In the genomic region with DNA sequence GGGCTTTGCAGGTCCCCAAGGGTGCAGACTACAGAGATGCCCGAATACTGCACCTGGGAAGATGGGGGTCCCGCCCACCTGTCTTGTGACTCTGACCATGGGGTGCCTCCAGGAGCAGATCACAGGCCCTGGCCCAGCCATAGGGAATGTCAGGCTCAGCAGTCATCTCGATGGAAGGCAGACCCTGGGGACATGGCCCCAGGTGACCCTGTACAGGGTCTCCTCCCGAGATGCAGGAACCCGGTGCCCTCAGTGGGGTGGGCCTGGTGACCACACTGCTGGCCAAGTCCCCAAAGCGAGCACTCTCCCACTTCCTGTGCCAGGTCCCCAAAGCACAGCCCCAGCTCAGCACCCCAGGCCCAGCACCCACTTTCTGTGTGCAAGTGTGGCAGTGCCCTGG, we compare ENCODE assay signal across 17 cellular contexts.
DNase-seq lines count a peak whose midpoint lies in the region; ATAC-seq and TF ChIP-seq lines count a peak whose summit lies in the region.
"Had no signal": no experiment of that assay in that cellular context is flagged by ENCODE, and none has a peak within 500 bp of the region (broad histone marks: within the 10 kb centered on the region; RNA-seq: fewer than 3 reads in every experiment).

No MANE protein-coding gene starts in this region.

- H3K4me3 ChIP-seq in neuronal stem cell (ENCODE audit: low read length in 2 of 2) (no peak overlapping the region), upper lobe of left lung (no peak overlapping the region), transverse colon (no peak overlapping the region)
- H3K4me3 ChIP-seq: GM23248 had no signal

- no peaks in the 10 kb centered on the region for H3K36me3 Mint-ChIP-seq in chondrocyte (ENCODE audit: low read depth)
- H3K36me3 Mint-ChIP-seq: CD4-positive, alpha-beta memory T cell had no signal

- H3K36me3 ChIP-seq in neuronal stem cell (replicated peaks in 1 of 2; ENCODE audit: control insufficient read depth in 2 of 2, insufficient read depth in 2 of 2, low read length in 2 of 2): no peaks in the 10 kb centered on the region
- no peaks in the 10 kb centered on the region for H3K36me3 ChIP-seq in upper lobe of left lung
- no peaks in the 10 kb centered on the region for H3K36me3 ChIP-seq in transverse colon

- H3K4me1 ChIP-seq in neuronal stem cell (ENCODE audit: control insufficient read depth in 2 of 2, insufficient read depth in 1 of 2, low read depth in 1 of 2, low read length in 2 of 2) (no peaks in the 10 kb centered on the region), upper lobe of left lung (no peaks in the 10 kb centered on the region), transverse colon (no peaks in the 10 kb centered on the region)

- no peak overlapping the region for H2AFZ ChIP-seq in neuronal stem cell (ENCODE audit: low read length)
- H2AFZ ChIP-seq: GM23248 had no signal

- no peak overlapping the region for H4K91ac ChIP-seq in neuronal stem cell (ENCODE audit: low read depth, low read length, poor library complexity)

- H3K9me3 ChIP-seq in neuronal stem cell (replicated peaks in 1 of 2; ENCODE audit: control insufficient read depth in 2 of 2, insufficient read depth in 1 of 2, low read depth in 1 of 2, low read length in 2 of 2) (no peaks in the 10 kb centered on the region), upper lobe of left lung (no peaks in the 10 kb centered on the region), transverse colon (no peaks in the 10 kb centered on the region)

- H3K27ac ChIP-seq in neuronal stem cell (replicated peaks; ENCODE audit: low read length) (no peak overlapping the region), upper lobe of left lung (no peak overlapping the region), transverse colon (no peak overlapping the region)
- H3K27ac ChIP-seq: GM23248 had no signal

- no peak for TF ChIP-seq CTCF in chondrocyte (IDR thresholded peaks at IDR 0.05)
- TF ChIP-seq CTCF in upper lobe of left lung (IDR thresholded peaks at IDR 0.05): no peak
- no peak for TF ChIP-seq CTCF in transverse colon (IDR thresholded peaks at IDR 0.05)

- peak; percentile 15 to 65 for ATAC-seq in upper lobe of left lung (ENCODE audit: low FRiP score in 2 of 2)
- no peak for ATAC-seq in HG03571 (IDR thresholded peaks at IDR 0.05; ENCODE audit: unreplicated experiment)
- ATAC-seq in GM18868 (IDR thresholded peaks at IDR 0.05; ENCODE audit: unreplicated experiment): no peak
- ATAC-seq: HCT116 had no signal

- no peak overlapping the region for H2AK5ac ChIP-seq in neuronal stem cell (ENCODE audit: low read depth, low read length)

- no peak overlapping the region for H2BK15ac ChIP-seq in neuronal stem cell (ENCODE audit: low read length)

- intact Hi-C loops in transverse colon (cut with DNase I; ENCODE audit: low total_unique reads): no loop called here

- no peak overlapping the region for H3K4ac ChIP-seq in neuronal stem cell (ENCODE audit: low read length)

- no peaks in the 10 kb centered on the region for H3K27me3 Mint-ChIP-seq in chondrocyte (ENCODE audit: low read depth)
- H3K27me3 Mint-ChIP-seq: CD4-positive, alpha-beta memory T cell had no signal

- TF ChIP-seq EP300 in upper lobe of left lung (IDR thresholded peaks at IDR 0.05) (no peak), transverse colon (IDR thresholded peaks at IDR 0.05; ENCODE audit: low read depth) (no peak)

- H2BK5ac ChIP-seq in neuronal stem cell (ENCODE audit: low read length): peak overlapping the region; percentile 11

- H3K79me1 ChIP-seq in neuronal stem cell (ENCODE audit: low read depth, low read length): peaks cover 1% of the 10 kb centered on the region

- H3K9me3 Mint-ChIP-seq in chondrocyte (ENCODE audit: low read depth): no peaks in the 10 kb centered on the region

- in situ Hi-C loops in transverse colon (cut with MboI; ENCODE audit: low pct_ligation_motif_present in 1 of 4, low pct_unique_long_range_greater_than_20kb in 1 of 4, low sequenced_read_pairs in 3 of 4): no loop called here

- no peak overlapping the region for H2BK120ac ChIP-seq in neuronal stem cell (ENCODE audit: low read depth, low read length)

- no peak overlapping the region for H3K4me3 Mint-ChIP-seq in chondrocyte (ENCODE audit: unreplicated experiment)
- H3K4me3 Mint-ChIP-seq: CD4-positive, alpha-beta memory T cell; H9 had no signal

- H2BK12ac ChIP-seq in neuronal stem cell (ENCODE audit: low read length): no peak overlapping the region

- H3K27me3 ChIP-seq in neuronal stem cell (ENCODE audit: control insufficient read depth in 3 of 3, insufficient read depth in 3 of 3, low read depth in 1 of 3, low read length in 3 of 3) (peaks cover 0 to 2% (median 0%) of the 10 kb centered on the region in 3 experiments), upper lobe of left lung (no peaks in the 10 kb centered on the region), transverse colon (no peaks in the 10 kb centered on the region)

- H3K18ac ChIP-seq in neuronal stem cell (ENCODE audit: low read length): peak overlapping the region; percentile 48

- no CpG with 5 or more reads among the region's 6 CpGs for WGBS in neuronal stem cell (ENCODE audit: extremely low coverage in 2 of 2, insufficient read length in 2 of 2, insufficient replicate concordance in 1 of 2), 2 donors
- WGBS in upper lobe of left lung, 2 donors: 96 to 100% methylated on average over 2 to 5 of the region's 6 CpGs
- WGBS in transverse colon (ENCODE audit: low coverage in 1 of 2), 2 donors: 92% methylated on average over 5 of the region's 6 CpGs; no CpG with 5 or more reads in 1 of the 2 donors

- no peak overlapping the region for H3K4me2 ChIP-seq in neuronal stem cell (ENCODE audit: insufficient read depth, low read length, poor library complexity, severe bottlenecking)

- no peak overlapping the region for H3K9ac ChIP-seq in neuronal stem cell (ENCODE audit: low read depth, low read length, poor library complexity)
- H3K9ac ChIP-seq: GM23248 had no signal

- H3K14ac ChIP-seq in neuronal stem cell (ENCODE audit: low read length): no peak overlapping the region

- TF ChIP-seq POLR2A in upper lobe of left lung (IDR thresholded peaks at IDR 0.05): no peak
- no peak for TF ChIP-seq POLR2A in transverse colon (IDR thresholded peaks at IDR 0.05)

- peak overlapping the region; percentile 55 for H3K23ac ChIP-seq in neuronal stem cell (ENCODE audit: low read depth, low read length, poor library complexity)

- H3K27ac Mint-ChIP-seq in chondrocyte (ENCODE audit: unreplicated experiment): no peak overlapping the region
- H3K27ac Mint-ChIP-seq: CD4-positive, alpha-beta memory T cell had no signal

- H4K8ac ChIP-seq in neuronal stem cell (ENCODE audit: low read depth, low read length): no peak overlapping the region

- DNase-seq in D341Med (ENCODE audit: low spot score): peak; percentile 8
- DNase-seq in chondrocyte (ENCODE audit: low spot score): peak; percentile 73
- DNase-seq in neuronal stem cell (ENCODE audit: low spot score): no peak
- DNase-seq in upper lobe of left lung: no peak
- no peak for DNase-seq in globus pallidus (ENCODE audit: low spot score)
- DNase-seq in transverse colon: no peak
- DNase-seq: C1 segment of cervical spinal cord; Calu3; CD4-positive, alpha-beta memory T cell; COR-L47; DMS153; DND-41; H9 had no signal

- H3K4me1 Mint-ChIP-seq in chondrocyte (ENCODE audit: low read depth): no peaks in the 10 kb centered on the region
- H3K4me1 Mint-ChIP-seq: CD4-positive, alpha-beta memory T cell; H9 had no signal

Comparison
In these comparisons a context has a peak if more than half of its experiments do, and no peak if none do; other contexts are left out.
1. DNase-seq: peak in D341Med (single experiment) and chondrocyte (single experiment); none in neuronal stem cell (single experiment), upper lobe of left lung (0 of 2), globus pallidus (single experiment) and transverse colon (single experiment).
2. ATAC-seq: peak in upper lobe of left lung (2 of 2); none in HG03571 (single experiment) and GM18868 (single experiment).